In the genomic region with DNA sequence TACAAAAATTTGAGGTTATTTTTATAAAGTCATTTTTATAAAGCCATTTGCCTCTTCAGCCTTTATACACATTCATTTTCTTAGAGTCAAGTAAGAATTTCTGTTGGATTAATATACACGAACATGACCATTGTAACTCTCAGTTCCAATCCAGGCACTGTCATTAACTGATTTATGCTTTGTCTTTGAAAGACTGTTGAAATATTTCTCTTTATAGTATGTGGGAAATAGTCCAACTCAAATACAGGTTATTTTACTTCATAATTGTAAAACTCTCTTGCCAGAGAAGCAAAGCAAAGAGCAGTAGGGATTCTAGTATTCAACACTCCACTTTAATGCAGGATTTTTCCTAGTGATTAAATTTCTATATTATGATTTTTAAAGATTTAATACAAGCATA, we compare ENCODE assay signal across 19 cellular contexts. TPM values are rescaled to one million over a fixed set of nuclear protein-coding genes. Genes with fewer than 3 reads are reported as not detected.
DNase-seq lines count a peak whose midpoint lies in the region; ATAC-seq, FAIRE-seq and TF ChIP-seq lines count a peak whose summit lies in the region.
"Had no signal": no experiment of that assay in that cellular context is flagged by ENCODE, and none has a peak within 500 bp of the region (broad histone marks: within the 10 kb centered on the region; RNA-seq: fewer than 3 reads in every experiment).

No MANE protein-coding gene starts in this region.

- H3K4me1 ChIP-seq in A549 (peaks cover 24% of the 10 kb centered on the region), osteoblast (ENCODE audit: insufficient read depth, low read length) (peaks cover 7% of the 10 kb centered on the region)

- no peaks in the 10 kb centered on the region for H3K9me3 Mint-ChIP-seq in nephron
- H3K9me3 Mint-ChIP-seq: CD4-positive, alpha-beta memory T cell; HFFc6 had no signal

- H3K79me2 ChIP-seq in osteoblast (ENCODE audit: insufficient read depth, low read length): no peaks in the 10 kb centered on the region

- no peak for TF ChIP-seq EP300 in A549 (IDR thresholded peaks at IDR 0.05)

- DNase-seq in A549 (ENCODE audit: low read depth in 1 of 2, low spot score in 1 of 2): no peak
- peak; percentile 38 for DNase-seq in NCI-H69 (lab: John Stamatoyannopoulos, UW)
- no peak for DNase-seq in hypothalamus (lab: John Stamatoyannopoulos, UW)
- DNase-seq in osteoblast (ENCODE audit: insufficient read length, low spot score, missing footprints): no peak
- DNase-seq: 8988T; C1 segment of cervical spinal cord; Calu3; CD4-positive, alpha-beta memory T cell; COR-L47; DMS79 treated with DMSO at 0.1 percent for 48 hours; GF-D8; GOT3; HFFc6 had no signal

- TF ChIP-seq CTCF in A549 (IDR thresholded peaks at IDR 0.05) (no peak), nephron (IDR thresholded peaks at IDR 0.05; ENCODE audit: unreplicated experiment in 3 of 3) (no peak), osteoblast (IDR thresholded peaks at IDR 0.05; ENCODE audit: extremely low read depth, low read depth, low read length) (no peak)

- H3K27ac Mint-ChIP-seq in nephron: peak overlapping the region in 2 of 3 experiments; percentile 20 to 53
- H3K27ac Mint-ChIP-seq: CD4-positive, alpha-beta memory T cell; HFFc6 had no signal

- no peaks in the 10 kb centered on the region for H3K36me3 Mint-ChIP-seq in nephron (ENCODE audit: low read depth)
- H3K36me3 Mint-ChIP-seq: CD4-positive, alpha-beta memory T cell had no signal

- FAIRE-seq in A549 (lab: Jason Lieb, UNC) (no peak), colon (lab: Jason Lieb, UNC) (peak; percentile 33)
- FAIRE-seq: H54 had no signal

- H3K9me3 ChIP-seq in A549: no peaks in the 10 kb centered on the region
- H3K9me3 ChIP-seq in osteoblast (ENCODE audit: low read depth, low read length): no peaks in the 10 kb centered on the region
- H3K9me3 ChIP-seq: HAP-1 had no signal

- CTCF ChIA-PET in A549 (lab: Yijun Ruan, JAX): no interaction called here

- H3K36me3 ChIP-seq in osteoblast (ENCODE audit: insufficient read depth, low read length): no peaks in the 10 kb centered on the region
- H3K36me3 ChIP-seq: HAP-1 had no signal

- H3K4me3 ChIP-seq in A549: no peak overlapping the region
- no peak overlapping the region for H3K4me3 ChIP-seq in osteoblast (ENCODE audit: insufficient read depth, low read length)
- H3K4me3 ChIP-seq: HAP-1 had no signal

- H3K4me2 ChIP-seq in A549 (0 out of 3 replicates have a peak overlapping the region, but pooled peaks have one; percentile 3), osteoblast (ENCODE audit: insufficient read depth, low read length) (no peak overlapping the region)

- ATAC-seq in A549 (no peak), GM18909 (IDR thresholded peaks at IDR 0.05; ENCODE audit: poor library complexity, unreplicated experiment) (no peak)

- H3K4me1 Mint-ChIP-seq in nephron: peaks cover 16% of the 10 kb centered on the region
- H3K4me1 Mint-ChIP-seq: CD4-positive, alpha-beta memory T cell had no signal

- 50% methylated on average over 1 of the region's 1 CpG for WGBS in A549 (ENCODE audit: missing lambda C conversion rate)

- H3K27ac ChIP-seq in A549: no peak overlapping the region
- no peak overlapping the region for H3K27ac ChIP-seq in osteoblast (ENCODE audit: low read depth, low read length)

- H3K27me3 Mint-ChIP-seq in nephron (ENCODE audit: low read depth): peaks cover 9% of the 10 kb centered on the region

- POLR2A ChIA-PET in A549 (lab: Yijun Ruan, JAX): no interaction called here

- no peak overlapping the region for H2AFZ ChIP-seq in osteoblast (ENCODE audit: low read length)

- H4K20me1 ChIP-seq in osteoblast (ENCODE audit: insufficient read depth, low read length): no peaks in the 10 kb centered on the region

- TF ChIP-seq POLR2A in A549 (IDR thresholded peaks at IDR 0.05; ENCODE audit: low read length): no peak

- H3K4me3 Mint-ChIP-seq in nephron: no peak overlapping the region
- H3K4me3 Mint-ChIP-seq: CD4-positive, alpha-beta memory T cell; HFFc6 had no signal

- no peak for TF ChIP-seq RAD21 in A549 (conservative IDR thresholded peaks at IDR 0.05 in 1 of 2, IDR thresholded peaks at IDR 0.05 in 1 of 2)

- peaks cover 2% of the 10 kb centered on the region for H3K27me3 ChIP-seq in osteoblast (ENCODE audit: insufficient read depth, low read length)

TF ChIP-seq in A549, 52 proteins besides CTCF, POLR2A, EP300 and RAD21:
- no peak for TF ChIP-seq GATA3 (IDR thresholded peaks at IDR 0.05; ENCODE audit: borderline replicate concordance)
- TF ChIP-seq, protein P1, sequence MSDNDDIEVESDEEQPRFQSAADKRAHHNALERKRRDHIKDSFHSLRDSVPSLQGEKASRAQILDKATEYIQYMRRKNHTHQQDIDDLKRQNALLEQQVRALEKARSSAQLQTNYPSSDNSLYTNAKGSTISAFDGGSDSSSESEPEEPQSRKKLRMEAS (IDR thresholded peaks at IDR 0.05): no peak
- TF ChIP-seq KDM1A (IDR thresholded peaks at IDR 0.05; ENCODE audit: low read depth): no peak
- no peak for TF ChIP-seq ZNF302 (CRISPR knock-in tag; IDR thresholded peaks at IDR 0.05)
- no peak for TF ChIP-seq NFE2L2 (conservative IDR thresholded peaks at IDR 0.05; ENCODE audit: low read length)
- TF ChIP-seq FOXS1 (CRISPR knock-in tag; IDR thresholded peaks at IDR 0.05): no peak
- TF ChIP-seq, protein P2, sequence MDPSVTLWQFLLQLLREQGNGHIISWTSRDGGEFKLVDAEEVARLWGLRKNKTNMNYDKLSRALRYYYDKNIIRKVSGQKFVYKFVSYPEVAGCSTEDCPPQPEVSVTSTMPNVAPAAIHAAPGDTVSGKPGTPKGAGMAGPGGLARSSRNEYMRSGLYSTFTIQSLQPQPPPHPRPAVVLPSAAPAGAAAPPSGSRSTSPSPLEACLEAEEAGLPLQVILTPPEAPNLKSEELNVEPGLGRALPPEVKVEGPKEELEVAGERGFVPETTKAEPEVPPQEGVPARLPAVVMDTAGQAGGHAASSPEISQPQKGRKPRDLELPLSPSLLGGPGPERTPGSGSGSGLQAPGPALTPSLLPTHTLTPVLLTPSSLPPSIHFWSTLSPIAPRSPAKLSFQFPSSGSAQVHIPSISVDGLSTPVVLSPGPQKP (IDR thresholded peaks at IDR 0.05; ENCODE audit: low read depth, low read length): no peak
- TF ChIP-seq FOSB (CRISPR knock-in tag; IDR thresholded peaks at IDR 0.05): no peak
- TF ChIP-seq, protein P3, sequence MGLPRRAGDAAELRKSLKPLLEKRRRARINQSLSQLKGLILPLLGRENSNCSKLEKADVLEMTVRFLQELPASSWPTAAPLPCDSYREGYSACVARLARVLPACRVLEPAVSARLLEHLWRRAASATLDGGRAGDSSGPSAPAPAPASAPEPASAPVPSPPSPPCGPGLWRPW (IDR thresholded peaks at IDR 0.05): no peak
- TF ChIP-seq HOXB5 (CRISPR knock-in tag; IDR thresholded peaks at IDR 0.05): no peak
- no peak for TF ChIP-seq MYC (IDR thresholded peaks at IDR 0.05; ENCODE audit: borderline replicate concordance, low read length)
- TF ChIP-seq RCOR1 (IDR thresholded peaks at IDR 0.05; ENCODE audit: low read depth, low read length): no peak
TF ChIP-seq in A549: peak in this region for 0.

RNA-seq across cellular contexts. Expression of gene PAPSS2, which starts 36.5 kb away (rescaled TPM):
- polyA plus RNA-seq in A549 (2011; rRNA removed): 27.7 and 37.9 TPM in 2 replicates
- 13.5 and 18.1 TPM in 2 replicates for polyA plus RNA-seq in A549 (2012; cell fraction: cytosol; rRNA removed)
- polyA plus RNA-seq in A549 (2012; cell fraction: nucleus; rRNA removed): 10.8 and 14.7 TPM in 2 replicates
- polyA plus RNA-seq in A549 (2017; fragmentation: RNase III; extraction: RNeasy Plus Mini Kit Qiagen cat#74134 plus additional on column Dnase treatment): 29.0 to 32.9 TPM (median 32.8 TPM) in 3 replicates
- polyA minus RNA-seq in A549 (2011; rRNA and poly(A)+ RNA removed): 19.2 and 22.8 TPM in 2 replicates
- total RNA-seq in osteoblast: 70.1 and 81.8 TPM in 2 replicates
- total RNA-seq: G401 had no signal
